In the genomic region with DNA sequence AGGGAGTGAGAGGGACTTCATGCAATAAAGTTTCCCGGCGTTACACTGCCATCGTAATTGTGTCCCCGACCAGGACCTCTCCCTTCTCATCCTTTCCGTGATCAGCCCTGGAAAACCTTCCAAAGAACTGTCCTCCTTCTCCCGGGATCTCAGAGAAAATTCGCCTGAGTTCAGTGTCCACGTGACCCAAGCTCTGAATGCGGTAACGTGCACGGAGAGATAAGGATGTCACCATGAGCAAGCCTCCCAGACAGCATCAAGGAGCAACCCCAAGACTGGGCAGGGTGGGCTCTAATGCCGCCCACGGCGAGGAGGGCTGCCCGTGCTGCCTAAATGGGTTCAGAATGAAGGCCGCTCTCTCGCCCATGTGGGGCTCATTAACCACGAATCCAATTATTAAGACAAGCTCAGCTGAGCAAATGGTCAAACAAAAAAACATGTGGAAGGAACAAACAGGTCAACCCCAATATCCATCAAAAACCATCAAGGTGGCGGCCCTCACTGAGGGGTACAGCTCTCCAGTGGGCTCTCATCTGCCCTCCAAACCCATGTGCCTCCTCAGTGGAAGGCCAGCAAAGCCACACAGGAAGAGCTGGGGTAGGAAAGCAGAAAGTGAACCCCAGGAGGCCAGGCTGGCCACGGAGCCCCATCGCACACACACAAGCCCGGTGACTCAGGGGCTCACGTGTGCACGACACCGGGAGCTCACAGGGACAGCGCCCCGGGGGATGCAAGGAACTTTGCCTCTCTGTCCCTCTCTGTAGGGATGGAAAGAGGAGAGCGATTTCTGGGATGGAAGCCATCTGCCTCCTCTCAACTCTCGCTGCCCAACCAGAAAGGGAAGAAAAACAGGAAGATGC, we compare ENCODE assay signal across 8 cellular contexts.
DNase-seq lines count a peak whose midpoint lies in the region; ATAC-seq and TF ChIP-seq lines count a peak whose summit lies in the region.
"Not testable (repeated sequence)": the region's sequence is repeated elsewhere in the genome, so short reads cannot be mapped to it uniquely, and the experiment has no call there.

No MANE protein-coding gene starts in this region.

- H3K9me3 Mint-ChIP-seq in activated T-cell treated with anti-CD3 and anti-CD28 coated beads, Interleukin-2, amount 50 U/mL, for 72 hours; natural killer cell; stimulated activated naive B cell treated with anti-CD40 and anti-IgM and Interleukin-4, amounts not matched to agents 10 μg/mL and 1 μg/mL and 100 μg/mL, for 72 hours: not testable (repeated sequence)

- not testable (repeated sequence) for H3K79me2 ChIP-seq in GM23248 (ENCODE audit: insufficient read depth); mammary epithelial cell (ENCODE audit: insufficient read depth, low read length)

- peaks cover 11% of the 10 kb centered on the region for H3K4me1 Mint-ChIP-seq in T-helper 17 cell
- H3K4me1 Mint-ChIP-seq in activated T-cell treated with anti-CD3 and anti-CD28 coated beads, Interleukin-2, amount 50 U/mL, for 72 hours (ENCODE audit: low read depth): not testable (repeated sequence)
- peaks cover 0 to 18% of the 10 kb centered on the region in 2 donors for H3K4me1 Mint-ChIP-seq in natural killer cell
- peaks cover 9 to 19% of the 10 kb centered on the region in 2 donors for H3K4me1 Mint-ChIP-seq in stimulated activated naive B cell treated with anti-CD40 and anti-IgM and Interleukin-4, amounts not matched to agents 10 μg/mL and 1 μg/mL and 100 μg/mL, for 72 hours

- peak overlapping the region; percentile 88 for H3K4me3 Mint-ChIP-seq in T-helper 17 cell
- H3K4me3 Mint-ChIP-seq in activated T-cell treated with anti-CD3 and anti-CD28 coated beads, Interleukin-2, amount 50 U/mL, for 72 hours: peak overlapping the region; percentile 79 to 85
- peak overlapping the region; percentile 80 for H3K4me3 Mint-ChIP-seq in natural killer cell
- H3K4me3 Mint-ChIP-seq in stimulated activated naive B cell treated with anti-CD40 and anti-IgM and Interleukin-4, amounts not matched to agents 10 μg/mL and 1 μg/mL and 100 μg/mL, for 72 hours: peak overlapping the region; percentile 53 to 63

- not testable (repeated sequence) for H3K36me3 Mint-ChIP-seq in T-helper 17 cell (ENCODE audit: low read depth); activated T-cell treated with anti-CD3 and anti-CD28 coated beads, Interleukin-2, amount 50 U/mL, for 72 hours (ENCODE audit: insufficient read depth in 2 of 2); natural killer cell; stimulated activated naive B cell treated with anti-CD40 and anti-IgM and Interleukin-4, amounts not matched to agents 10 μg/mL and 1 μg/mL and 100 μg/mL, for 72 hours

- H3K4me3 ChIP-seq in BLaER1; GM23248; mammary epithelial cell (replicated peaks in 1 of 3; ENCODE audit: insufficient read depth in 1 of 3, low read depth in 2 of 3, low read length in 3 of 3): not testable (repeated sequence)
- H3K4me3 ChIP-seq in iPS-15b (ENCODE audit: low read depth, low read length): peak overlapping the region; percentile 43

- H3F3A ChIP-seq in GM23248 (ENCODE audit: insufficient read depth): not testable (repeated sequence)

- H3K27me3 Mint-ChIP-seq in T-helper 17 cell (peaks cover 25% of the 10 kb centered on the region), natural killer cell (ENCODE audit: low read depth in 2 of 2) (peaks cover 23 to 55% of the 10 kb centered on the region in 2 donors)
- H3K27me3 Mint-ChIP-seq in activated T-cell treated with anti-CD3 and anti-CD28 coated beads, Interleukin-2, amount 50 U/mL, for 72 hours (ENCODE audit: low read depth): peaks cover 47% of the 10 kb centered on the region
- H3K27me3 Mint-ChIP-seq in stimulated activated naive B cell treated with anti-CD40 and anti-IgM and Interleukin-4, amounts not matched to agents 10 μg/mL and 1 μg/mL and 100 μg/mL, for 72 hours: peaks cover 48 to 59% of the 10 kb centered on the region in 2 donors

- not testable (repeated sequence) for TF ChIP-seq CTCF in mammary epithelial cell (conservative IDR thresholded peaks at IDR 0.05 in 1 of 2, IDR thresholded peaks at IDR 0.05 in 1 of 2; ENCODE audit: extremely low read depth in 1 of 2, insufficient read depth in 1 of 2, low read depth in 1 of 2, low read length in 2 of 2); natural killer cell (IDR thresholded peaks at IDR 0.05)

- H3K9ac ChIP-seq in BLaER1; GM23248; mammary epithelial cell (ENCODE audit: insufficient read depth, low read length); iPS-15b (ENCODE audit: low read depth, low read length): not testable (repeated sequence)

- H3K4me2 ChIP-seq in BLaER1: peak overlapping the region; percentile 88; the same call in 1 of the 2 replicates
- H3K4me2 ChIP-seq in GM23248 (ENCODE audit: unreplicated experiment); mammary epithelial cell (ENCODE audit: insufficient read depth, low read depth, low read length): not testable (repeated sequence)

- in situ Hi-C loops in GM23248 (cut with MboI): not testable (repeated sequence)
- in situ Hi-C loops in mammary epithelial cell (cut with MboI; ENCODE audit: low sequenced_read_pairs in 2 of 2): loop anchor here in 1 of 2 donors (10.0 kb wide), 1 partner anchor 95 kb away; no protein-coding TSS in a partner anchor

- H3K27ac ChIP-seq in BLaER1; GM23248; mammary epithelial cell (ENCODE audit: insufficient read depth, low read depth, low read length): not testable (repeated sequence)

- CTCF ChIA-PET in mammary epithelial cell (lab: Charles Lee; ENCODE audit: low non-redundant PET): not testable (repeated sequence)

- H2AFZ ChIP-seq in GM23248; mammary epithelial cell (ENCODE audit: low read depth, low read length): not testable (repeated sequence)

- peak overlapping the region; percentile 39 for H3K27ac Mint-ChIP-seq in T-helper 17 cell
- H3K27ac Mint-ChIP-seq in activated T-cell treated with anti-CD3 and anti-CD28 coated beads, Interleukin-2, amount 50 U/mL, for 72 hours; natural killer cell: not testable (repeated sequence)
- peak overlapping the region; percentile 86 for H3K27ac Mint-ChIP-seq in stimulated activated naive B cell treated with anti-CD40 and anti-IgM and Interleukin-4, amounts not matched to agents 10 μg/mL and 1 μg/mL and 100 μg/mL, for 72 hours

- not testable (repeated sequence) for H3K9me2 ChIP-seq in GM23248 (ENCODE audit: insufficient read depth)

- not testable (repeated sequence) for H3K36me3 ChIP-seq in BLaER1; GM23248 (ENCODE audit: low read depth); mammary epithelial cell (ENCODE audit: insufficient read depth, low read length); iPS-15b (ENCODE audit: control insufficient read depth, insufficient read depth, low read length)

- DNase-seq in GM23248: peak; percentile 15
- not testable (repeated sequence) for DNase-seq in T-helper 17 cell; activated T-cell treated with anti-CD3 and anti-CD28 coated beads, Interleukin-2, amount 50 U/mL, for 72 hours; natural killer cell; stimulated activated naive B cell treated with anti-CD40 and anti-IgM and Interleukin-4, amounts not matched to agents 10 μg/mL and 1 μg/mL and 100 μg/mL, for 72 hours
- peak; percentile 8 for DNase-seq in mammary epithelial cell

- intact Hi-C loops in mammary epithelial cell (cut with micrococcal nuclease): not testable (repeated sequence)
- intact Hi-C loops in natural killer cell (cut with micrococcal nuclease): loop anchor here (10.0 kb wide), 1 partner anchor 125 kb away; no protein-coding TSS in a partner anchor

- H3K4me1 ChIP-seq in BLaER1; GM23248 (ENCODE audit: insufficient read depth); mammary epithelial cell (ENCODE audit: insufficient read depth, low read length); iPS-15b (ENCODE audit: control insufficient read depth, insufficient read depth, low read length): not testable (repeated sequence)

- not testable (repeated sequence) for ATAC-seq in T-helper 17 cell; activated T-cell treated with anti-CD3 and anti-CD28 coated beads, Interleukin-2, amount 50 U/mL, for 72 hours (replicated peaks in 1 of 2); natural killer cell; stimulated activated naive B cell treated with anti-CD40 and anti-IgM and Interleukin-4, amounts not matched to agents 10 μg/mL and 1 μg/mL and 100 μg/mL, for 72 hours (replicated peaks)

- not testable (repeated sequence) for BruUV-seq in mammary epithelial cell (replicated peaks; lab: Mats Ljungman, UMichigan)

- not testable (repeated sequence) for H4K20me1 ChIP-seq in BLaER1; GM23248 (ENCODE audit: insufficient read depth); mammary epithelial cell (ENCODE audit: insufficient read depth, low read length)

- H3K27me3 ChIP-seq in BLaER1 (peaks cover 15% of the 10 kb centered on the region; the same call in 1 of the 2 replicates), iPS-15b (ENCODE audit: control insufficient read depth, insufficient read depth, low read length) (peaks cover 20% of the 10 kb centered on the region)
- not testable (repeated sequence) for H3K27me3 ChIP-seq in GM23248 (replicated peaks; ENCODE audit: insufficient read depth); mammary epithelial cell (ENCODE audit: insufficient read depth, low read length)

- dilution Hi-C loops in mammary epithelial cell (cut with HindIII; ENCODE audit: low sequenced_read_pairs): not testable (repeated sequence)

- WGBS in GM23248 (ENCODE audit: low coverage in 1 of 2, low lambda C conversion rate in 2 of 2, missing lambda C conversion rate in 2 of 2), 2 experiments: 67 to 70% methylated on average over 25 to 27 of the region's 29 CpGs
- 91% methylated on average over 14 of the region's 29 CpGs for WGBS in mammary epithelial cell (ENCODE audit: low coverage, missing lambda C conversion rate)

- not testable (repeated sequence) for H3K9me3 ChIP-seq in BLaER1; GM23248 (ENCODE audit: low read depth); T-helper 17 cell (ENCODE audit: control insufficient read depth, low read length, poor library complexity, severe bottlenecking); mammary epithelial cell (replicated peaks; ENCODE audit: insufficient read depth, low read length); iPS-15b (ENCODE audit: control insufficient read depth, insufficient read depth, low read length)
